ENCODE assay signal across 18 cellular contexts in genomic region chr10:88190540-88191213, GRCh38.
DNase-seq lines count a peak whose midpoint lies in the region; ATAC-seq lines count a peak whose summit lies in the region.
"Had no signal": no experiment of that assay in that cellular context is flagged by ENCODE, and none has a peak within 500 bp of the region (broad histone marks: within the 10 kb centered on the region; RNA-seq: fewer than 3 reads in every experiment).

No MANE protein-coding gene starts in this region.

- no peak overlapping the region for H3K27ac Mint-ChIP-seq in activated CD4-positive, alpha-beta T cell treated with anti-CD3 and anti-CD28 coated beads, Interleukin-2, amount 10 ng/mL, durations not matched to agents 24 days and 14 days
- H3K27ac Mint-ChIP-seq: B cell; CD4-positive, CD25-positive, alpha-beta regulatory T cell; CD8-positive, alpha-beta T cell; GM23338; H9 had no signal

- intact Hi-C loops in Right ventricle myocardium superior (cut with DNase I): no loop called here
- intact Hi-C loops in cardiac septum (cut with DNase I): no loop called here
- intact Hi-C loops in left colon (cut with DNase I, micrococcal nuclease): no loop called here
- intact Hi-C loops in activated CD4-positive, alpha-beta T cell treated with anti-CD3 and anti-CD28 coated beads, Interleukin-2, amount 10 ng/mL, durations not matched to agents 24 days and 14 days (cut with micrococcal nuclease): loop anchor here (5.0 kb wide), 2 partner anchors 38 to 73 kb away; no protein-coding TSS in a partner anchor

- peaks cover 11% of the 10 kb centered on the region for H3K27me3 Mint-ChIP-seq in activated CD4-positive, alpha-beta T cell treated with anti-CD3 and anti-CD28 coated beads, Interleukin-2, amount 10 ng/mL, durations not matched to agents 24 days and 14 days
- H3K27me3 Mint-ChIP-seq: B cell; CD4-positive, CD25-positive, alpha-beta regulatory T cell had no signal

- DNase-seq in Right ventricle myocardium superior (peak; percentile 38), cardiac septum (ENCODE audit: low spot score) (no peak), NCI-H446 (lab: John Stamatoyannopoulos, UW) (peak; percentile 26 to 66), left colon (no peak), myocyte (ENCODE audit: low read depth) (peak; percentile 20)
- DNase-seq in activated CD4-positive, alpha-beta T cell treated with anti-CD3 and anti-CD28 coated beads, Interleukin-2, amount 10 ng/mL, durations not matched to agents 24 days and 14 days: no peak
- no peak for DNase-seq in stimulated activated CD4-positive, alpha-beta T cell treated with anti-CD3 and anti-CD28 coated beads, Interleukin-4, amount 100 ng/mL, for 1 hour
- DNase-seq: Caco-2; CD4-positive, CD25-positive, alpha-beta regulatory T cell; CD8-positive, alpha-beta T cell; DMS53; DMS79 treated with DMSO at 0.1 percent for 48 hours; GF-D8; H9 had no signal

- H3K4me3 Mint-ChIP-seq in activated CD4-positive, alpha-beta T cell treated with anti-CD3 and anti-CD28 coated beads, Interleukin-2, amount 10 ng/mL, durations not matched to agents 24 days and 14 days: no peak overlapping the region
- H3K4me3 Mint-ChIP-seq: B cell; CD4-positive, CD25-positive, alpha-beta regulatory T cell; CD8-positive, alpha-beta T cell; GM23338; H9 had no signal

- H3K9me3 Mint-ChIP-seq in activated CD4-positive, alpha-beta T cell treated with anti-CD3 and anti-CD28 coated beads, Interleukin-2, amount 10 ng/mL, durations not matched to agents 24 days and 14 days: peaks cover 4% of the 10 kb centered on the region
- H3K9me3 Mint-ChIP-seq: CD8-positive, alpha-beta T cell; GM23338; H9 had no signal

- H3K4me1 Mint-ChIP-seq in activated CD4-positive, alpha-beta T cell treated with anti-CD3 and anti-CD28 coated beads, Interleukin-2, amount 10 ng/mL, durations not matched to agents 24 days and 14 days: peaks cover 23% of the 10 kb centered on the region

- H3K36me3 Mint-ChIP-seq in activated CD4-positive, alpha-beta T cell treated with anti-CD3 and anti-CD28 coated beads, Interleukin-2, amount 10 ng/mL, durations not matched to agents 24 days and 14 days (ENCODE audit: low read depth): no peaks in the 10 kb centered on the region
- H3K36me3 Mint-ChIP-seq: CD4-positive, CD25-positive, alpha-beta regulatory T cell; CD8-positive, alpha-beta T cell had no signal

- ATAC-seq in Right ventricle myocardium superior (ENCODE audit: poor library complexity) (no peak), left colon (peak; percentile 78), HG02870 (IDR thresholded peaks at IDR 0.05; ENCODE audit: unreplicated experiment) (no peak)
- ATAC-seq: CD8-positive, alpha-beta T cell; GM23338; HCT116 had no signal

Comparison
In these comparisons a context has a peak if more than half of its experiments do, and no peak if none do; other contexts are left out.
1. DNase-seq: peak in Right ventricle myocardium superior (single experiment), NCI-H446 (2 of 2) and myocyte (single experiment); none in cardiac septum (single experiment), left colon (0 of 2), activated CD4-positive, alpha-beta T cell treated with anti-CD3 and anti-CD28 coated beads, Interleukin-2, amount 10 ng/mL, durations not matched to agents 24 days and 14 days (single experiment) and stimulated activated CD4-positive, alpha-beta T cell treated with anti-CD3 and anti-CD28 coated beads, Interleukin-4, amount 100 ng/mL, for 1 hour (single experiment).